Comparison of ENCODE assay signal across 1 cellular context in the genomic region with DNA sequence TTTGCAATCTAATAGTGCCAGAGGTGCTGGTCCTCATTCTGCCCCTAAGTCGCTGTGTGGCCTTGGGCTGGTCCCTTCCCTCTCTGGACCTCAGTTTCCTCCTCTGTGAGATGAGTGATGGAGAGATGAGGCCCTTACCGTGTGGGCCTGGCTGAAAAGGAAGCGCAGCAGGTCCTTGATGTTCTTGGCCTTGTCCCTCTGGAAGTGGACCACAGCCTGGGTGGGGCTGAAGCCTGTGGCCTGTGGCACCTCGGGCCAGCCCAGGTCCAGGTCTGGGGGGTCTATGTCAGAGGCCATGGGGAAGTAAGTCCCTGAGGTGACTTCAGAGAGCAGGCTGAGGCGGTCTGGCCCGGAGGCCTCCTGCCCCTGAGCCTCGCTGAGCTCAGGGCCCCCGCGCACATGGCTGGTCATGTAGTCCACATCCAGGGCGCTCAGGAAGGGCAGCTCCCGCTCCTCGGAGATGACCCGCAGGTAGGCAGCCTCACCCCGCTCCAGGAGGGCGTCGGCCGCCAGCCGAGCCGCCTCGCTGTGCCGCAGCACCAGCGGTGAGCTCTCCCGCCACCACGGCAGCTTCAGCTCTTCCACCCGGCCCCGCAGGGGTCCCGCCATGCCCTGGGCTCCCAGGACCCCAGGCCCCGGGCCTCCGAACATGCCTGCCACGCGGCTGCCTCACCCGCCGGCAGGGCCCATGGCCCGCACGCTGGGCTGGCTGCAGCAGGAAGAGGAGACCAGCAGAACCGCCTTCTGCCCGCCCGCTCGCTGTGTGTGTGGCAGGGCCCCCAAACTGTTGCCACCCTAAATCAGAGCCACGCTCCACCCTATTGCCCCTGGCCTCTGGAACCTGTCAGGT.
TF ChIP-seq lines count a peak whose summit lies in the region.

A gene (minus strand): TSS at position 772 of the 850 bp plus-strand sequence. CDS start 121 bp downstream, at position 651.

TF ChIP-seq in GM23338, 12 proteins besides CTCF, POLR2A, EP300 and RAD21:
- TF ChIP-seq, protein P1, sequence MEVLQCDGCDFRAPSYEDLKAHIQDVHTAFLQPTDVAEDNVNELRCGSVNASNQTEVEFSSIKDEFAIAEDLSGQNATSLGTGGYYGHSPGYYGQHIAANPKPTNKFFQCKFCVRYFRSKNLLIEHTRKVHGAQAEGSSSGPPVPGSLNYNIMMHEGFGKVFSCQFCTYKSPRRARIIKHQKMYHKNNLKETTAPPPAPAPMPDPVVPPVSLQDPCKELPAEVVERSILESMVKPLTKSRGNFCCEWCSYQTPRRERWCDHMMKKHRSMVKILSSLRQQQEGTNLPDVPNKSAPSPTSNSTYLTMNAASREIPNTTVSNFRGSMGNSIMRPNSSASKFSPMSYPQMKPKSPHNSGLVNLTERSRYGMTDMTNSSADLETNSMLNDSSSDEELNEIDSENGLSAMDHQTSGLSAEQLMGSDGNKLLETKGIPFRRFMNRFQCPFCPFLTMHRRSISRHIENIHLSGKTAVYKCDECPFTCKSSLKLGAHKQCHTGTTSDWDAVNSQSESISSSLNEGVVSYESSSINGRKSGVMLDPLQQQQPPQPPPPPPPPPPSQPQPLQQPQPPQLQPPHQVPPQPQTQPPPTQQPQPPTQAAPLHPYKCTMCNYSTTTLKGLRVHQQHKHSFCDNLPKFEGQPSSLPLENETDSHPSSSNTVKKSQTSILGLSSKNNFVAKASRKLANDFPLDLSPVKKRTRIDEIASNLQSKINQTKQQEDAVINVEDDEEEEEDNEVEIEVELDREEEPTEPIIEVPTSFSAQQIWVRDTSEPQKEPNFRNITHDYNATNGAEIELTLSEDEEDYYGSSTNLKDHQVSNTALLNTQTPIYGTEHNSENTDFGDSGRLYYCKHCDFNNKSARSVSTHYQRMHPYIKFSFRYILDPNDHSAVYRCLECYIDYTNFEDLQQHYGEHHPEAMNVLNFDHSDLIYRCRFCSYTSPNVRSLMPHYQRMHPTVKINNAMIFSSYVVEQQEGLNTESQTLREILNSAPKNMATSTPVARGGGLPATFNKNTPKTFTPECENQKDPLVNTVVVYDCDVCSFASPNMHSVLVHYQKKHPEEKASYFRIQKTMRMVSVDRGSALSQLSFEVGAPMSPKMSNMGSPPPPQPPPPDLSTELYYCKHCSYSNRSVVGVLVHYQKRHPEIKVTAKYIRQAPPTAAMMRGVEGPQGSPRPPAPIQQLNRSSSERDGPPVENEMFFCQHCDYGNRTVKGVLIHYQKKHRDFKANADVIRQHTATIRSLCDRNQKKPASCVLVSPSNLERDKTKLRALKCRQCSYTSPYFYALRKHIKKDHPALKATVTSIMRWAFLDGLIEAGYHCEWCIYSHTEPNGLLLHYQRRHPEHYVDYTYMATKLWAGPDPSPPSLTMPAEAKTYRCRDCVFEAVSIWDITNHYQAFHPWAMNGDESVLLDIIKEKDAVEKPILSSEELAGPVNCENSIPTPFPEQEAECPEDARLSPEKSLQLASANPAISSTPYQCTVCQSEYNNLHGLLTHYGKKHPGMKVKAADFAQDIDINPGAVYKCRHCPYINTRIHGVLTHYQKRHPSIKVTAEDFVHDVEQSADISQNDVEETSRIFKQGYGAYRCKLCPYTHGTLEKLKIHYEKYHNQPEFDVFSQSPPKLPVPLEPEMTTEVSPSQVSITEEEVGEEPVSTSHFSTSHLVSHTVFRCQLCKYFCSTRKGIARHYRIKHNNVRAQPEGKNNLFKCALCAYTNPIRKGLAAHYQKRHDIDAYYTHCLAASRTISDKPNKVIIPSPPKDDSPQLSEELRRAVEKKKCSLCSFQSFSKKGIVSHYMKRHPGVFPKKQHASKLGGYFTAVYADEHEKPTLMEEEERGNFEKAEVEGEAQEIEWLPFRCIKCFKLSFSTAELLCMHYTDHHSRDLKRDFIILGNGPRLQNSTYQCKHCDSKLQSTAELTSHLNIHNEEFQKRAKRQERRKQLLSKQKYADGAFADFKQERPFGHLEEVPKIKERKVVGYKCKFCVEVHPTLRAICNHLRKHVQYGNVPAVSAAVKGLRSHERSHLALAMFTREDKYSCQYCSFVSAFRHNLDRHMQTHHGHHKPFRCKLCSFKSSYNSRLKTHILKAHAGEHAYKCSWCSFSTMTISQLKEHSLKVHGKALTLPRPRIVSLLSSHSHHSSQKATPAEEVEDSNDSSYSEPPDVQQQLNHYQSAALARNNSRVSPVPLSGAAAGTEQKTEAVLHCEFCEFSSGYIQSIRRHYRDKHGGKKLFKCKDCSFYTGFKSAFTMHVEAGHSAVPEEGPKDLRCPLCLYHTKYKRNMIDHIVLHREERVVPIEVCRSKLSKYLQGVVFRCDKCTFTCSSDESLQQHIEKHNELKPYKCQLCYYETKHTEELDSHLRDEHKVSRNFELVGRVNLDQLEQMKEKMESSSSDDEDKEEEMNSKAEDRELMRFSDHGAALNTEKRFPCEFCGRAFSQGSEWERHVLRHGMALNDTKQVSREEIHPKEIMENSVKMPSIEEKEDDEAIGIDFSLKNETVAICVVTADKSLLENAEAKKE (CRISPR knock-in tag; IDR thresholded peaks at IDR 0.05) = no peak
- TF ChIP-seq JUNB (IDR thresholded peaks at IDR 0.05; ENCODE audit: unreplicated experiment) = no peak
- TF ChIP-seq CREB1 (CRISPR knock-in tag; IDR thresholded peaks at IDR 0.05; ENCODE audit: low read depth) = no peak
- TF ChIP-seq EZH2 (IDR thresholded peaks at IDR 0.05; ENCODE audit: low read depth, unreplicated experiment) = no peak
- no peak for TF ChIP-seq ZNF331 (CRISPR knock-in tag; IDR thresholded peaks at IDR 0.05; ENCODE audit: low read depth)
- no peak for TF ChIP-seq POLR2AphosphoS5 (IDR thresholded peaks at IDR 0.05; ENCODE audit: low read depth)
- no peak for TF ChIP-seq ZNF114 (CRISPR knock-in tag; IDR thresholded peaks at IDR 0.05)
- no peak for TF ChIP-seq NANOG (IDR thresholded peaks at IDR 0.05; ENCODE audit: borderline replicate concordance)
- TF ChIP-seq, protein P2, sequence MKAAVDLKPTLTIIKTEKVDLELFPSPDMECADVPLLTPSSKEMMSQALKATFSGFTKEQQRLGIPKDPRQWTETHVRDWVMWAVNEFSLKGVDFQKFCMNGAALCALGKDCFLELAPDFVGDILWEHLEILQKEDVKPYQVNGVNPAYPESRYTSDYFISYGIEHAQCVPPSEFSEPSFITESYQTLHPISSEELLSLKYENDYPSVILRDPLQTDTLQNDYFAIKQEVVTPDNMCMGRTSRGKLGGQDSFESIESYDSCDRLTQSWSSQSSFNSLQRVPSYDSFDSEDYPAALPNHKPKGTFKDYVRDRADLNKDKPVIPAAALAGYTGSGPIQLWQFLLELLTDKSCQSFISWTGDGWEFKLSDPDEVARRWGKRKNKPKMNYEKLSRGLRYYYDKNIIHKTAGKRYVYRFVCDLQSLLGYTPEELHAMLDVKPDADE (IDR thresholded peaks at IDR 0.05) = no peak
- TF ChIP-seq, protein P3, sequence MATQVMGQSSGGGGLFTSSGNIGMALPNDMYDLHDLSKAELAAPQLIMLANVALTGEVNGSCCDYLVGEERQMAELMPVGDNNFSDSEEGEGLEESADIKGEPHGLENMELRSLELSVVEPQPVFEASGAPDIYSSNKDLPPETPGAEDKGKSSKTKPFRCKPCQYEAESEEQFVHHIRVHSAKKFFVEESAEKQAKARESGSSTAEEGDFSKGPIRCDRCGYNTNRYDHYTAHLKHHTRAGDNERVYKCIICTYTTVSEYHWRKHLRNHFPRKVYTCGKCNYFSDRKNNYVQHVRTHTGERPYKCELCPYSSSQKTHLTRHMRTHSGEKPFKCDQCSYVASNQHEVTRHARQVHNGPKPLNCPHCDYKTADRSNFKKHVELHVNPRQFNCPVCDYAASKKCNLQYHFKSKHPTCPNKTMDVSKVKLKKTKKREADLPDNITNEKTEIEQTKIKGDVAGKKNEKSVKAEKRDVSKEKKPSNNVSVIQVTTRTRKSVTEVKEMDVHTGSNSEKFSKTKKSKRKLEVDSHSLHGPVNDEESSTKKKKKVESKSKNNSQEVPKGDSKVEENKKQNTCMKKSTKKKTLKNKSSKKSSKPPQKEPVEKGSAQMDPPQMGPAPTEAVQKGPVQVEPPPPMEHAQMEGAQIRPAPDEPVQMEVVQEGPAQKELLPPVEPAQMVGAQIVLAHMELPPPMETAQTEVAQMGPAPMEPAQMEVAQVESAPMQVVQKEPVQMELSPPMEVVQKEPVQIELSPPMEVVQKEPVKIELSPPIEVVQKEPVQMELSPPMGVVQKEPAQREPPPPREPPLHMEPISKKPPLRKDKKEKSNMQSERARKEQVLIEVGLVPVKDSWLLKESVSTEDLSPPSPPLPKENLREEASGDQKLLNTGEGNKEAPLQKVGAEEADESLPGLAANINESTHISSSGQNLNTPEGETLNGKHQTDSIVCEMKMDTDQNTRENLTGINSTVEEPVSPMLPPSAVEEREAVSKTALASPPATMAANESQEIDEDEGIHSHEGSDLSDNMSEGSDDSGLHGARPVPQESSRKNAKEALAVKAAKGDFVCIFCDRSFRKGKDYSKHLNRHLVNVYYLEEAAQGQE (IDR thresholded peaks at IDR 0.05; ENCODE audit: unreplicated experiment) = no peak
- no peak for TF ChIP-seq STAT1 (IDR thresholded peaks at IDR 0.05; ENCODE audit: unreplicated experiment)
- no peak for TF ChIP-seq EZH2phosphoT487 (IDR thresholded peaks at IDR 0.05; ENCODE audit: unreplicated experiment)
